Comparison of ENCODE assay signal across 16 cellular contexts in genomic region chr16:57643902-57644301, GRCh38. TPM values are rescaled to one million over a fixed set of nuclear protein-coding genes. Genes with fewer than 3 reads are reported as not detected.
DNase-seq lines count a peak whose midpoint lies in the region; TF ChIP-seq lines count a peak whose summit lies in the region.
"Had no signal": no experiment of that assay in that cellular context is flagged by ENCODE, and none has a peak within 500 bp of the region (broad histone marks: within the 10 kb centered on the region; RNA-seq: fewer than 3 reads in every experiment).

No MANE protein-coding gene starts in this region.

- no peaks in the 10 kb centered on the region for H3K9me3 Mint-ChIP-seq in brain
- H3K9me3 Mint-ChIP-seq: CD4-positive, alpha-beta T cell; IgD-negative memory B cell had no signal

- peaks cover 4% of the 10 kb centered on the region for H3F3A ChIP-seq in SK-N-SH (replicated peaks; ENCODE audit: insufficient read depth)

- H2AFZ ChIP-seq in neuronal stem cell (ENCODE audit: low read length): no peak overlapping the region
- no peak overlapping the region for H2AFZ ChIP-seq in SK-N-SH (ENCODE audit: low read depth)

- H3K4me3 ChIP-seq in BLaER1 (no peak overlapping the region), neuronal stem cell (ENCODE audit: low read length in 2 of 2) (peak overlapping the region in 1 of 2 donors; percentile 56), SK-N-SH (ENCODE audit: low read depth in 2 of 2, low read length in 1 of 2) (no peak overlapping the region)

- POLR2A ChIA-PET in SK-N-SH (lab: Yijun Ruan, JAX): no interaction called here

- H4K8ac ChIP-seq in neuronal stem cell (ENCODE audit: low read depth, low read length): no peak overlapping the region

- no peaks in the 10 kb centered on the region for H3K79me2 ChIP-seq in SK-N-SH (ENCODE audit: insufficient read depth)

- H3K9ac ChIP-seq in BLaER1 (peak overlapping the region; percentile 78; the same call in 1 of the 2 replicates), neuronal stem cell (ENCODE audit: low read depth, low read length, poor library complexity) (peak overlapping the region; percentile 71), SK-N-SH (no peak overlapping the region)

- peaks cover 60% of the 10 kb centered on the region for H3K4me1 Mint-ChIP-seq in brain

- no peak overlapping the region for H2BK12ac ChIP-seq in neuronal stem cell (ENCODE audit: low read length)

- peak overlapping the region; percentile 83 for H3K18ac ChIP-seq in neuronal stem cell (ENCODE audit: low read length)

- H3K36me3 ChIP-seq in BLaER1 (no peaks in the 10 kb centered on the region), KOPT-K1 (ENCODE audit: insufficient read depth, low read length) (peaks cover 10% of the 10 kb centered on the region; the same call in 1 of the 2 replicates), neuronal stem cell (replicated peaks in 1 of 2; ENCODE audit: control insufficient read depth in 2 of 2, insufficient read depth in 2 of 2, low read length in 2 of 2) (peaks cover 8 to 13% of the 10 kb centered on the region in 2 donors), SK-N-SH (replicated peaks in 1 of 2; ENCODE audit: control insufficient read depth in 1 of 2, insufficient read depth in 2 of 2, low read length in 1 of 2) (no peaks in the 10 kb centered on the region)

- H3K9me3 ChIP-seq in BLaER1 (no peaks in the 10 kb centered on the region), KOPT-K1 (ENCODE audit: insufficient read depth, low read length, poor library complexity, severe bottlenecking) (no peaks in the 10 kb centered on the region), neuronal stem cell (replicated peaks in 1 of 2; ENCODE audit: control insufficient read depth in 2 of 2, insufficient read depth in 1 of 2, low read depth in 1 of 2, low read length in 2 of 2) (peaks cover 0 to 8% of the 10 kb centered on the region in 2 donors), SK-N-SH (no peaks in the 10 kb centered on the region)

- H3K36me3 Mint-ChIP-seq in brain: peaks cover 27% of the 10 kb centered on the region
- H3K36me3 Mint-ChIP-seq: IgD-negative memory B cell had no signal

- H3K79me1 ChIP-seq in neuronal stem cell (ENCODE audit: low read depth, low read length): peaks cover 20% of the 10 kb centered on the region

- no peaks in the 10 kb centered on the region for H4K20me1 ChIP-seq in BLaER1
- H4K20me1 ChIP-seq in SK-N-SH (ENCODE audit: insufficient read depth): no peaks in the 10 kb centered on the region

- H3K23ac ChIP-seq in neuronal stem cell (ENCODE audit: low read depth, low read length, poor library complexity): peak overlapping the region; percentile 98

- peak overlapping the region; percentile 90 for H3K4ac ChIP-seq in neuronal stem cell (ENCODE audit: low read length)

- peaks cover 11% of the 10 kb centered on the region for H3K27me3 Mint-ChIP-seq in brain
- H3K27me3 Mint-ChIP-seq: CD4-positive, alpha-beta T cell had no signal

- H3K27ac Mint-ChIP-seq in brain: peak overlapping the region in 3 of 5 experiments; percentile 93 to 97 (median 96)
- H3K27ac Mint-ChIP-seq: CD4-positive, alpha-beta T cell; IgD-negative memory B cell had no signal

- CTCF ChIA-PET in SK-N-SH (lab: Yijun Ruan, JAX): interaction anchor here (1.1 to 3.3 kb wide), 3 partner anchors 44 to 67 kb away, joined by 7 to 18 read pairs (median 9); no protein-coding TSS in a partner anchor

- no peak overlapping the region for H2BK5ac ChIP-seq in neuronal stem cell (ENCODE audit: low read length)

- no peaks in the 10 kb centered on the region for H3K9me2 ChIP-seq in SK-N-SH

- H3K4me2 ChIP-seq in BLaER1: peak overlapping the region; percentile 88
- H3K4me2 ChIP-seq in neuronal stem cell (ENCODE audit: insufficient read depth, low read length, poor library complexity, severe bottlenecking): no peak overlapping the region
- H3K4me2 ChIP-seq in SK-N-SH: no peak overlapping the region

- no CpG with 5 or more reads among the region's 9 CpGs for WGBS in neuronal stem cell (ENCODE audit: extremely low coverage in 2 of 2, insufficient read length in 2 of 2, insufficient replicate concordance in 1 of 2), 2 donors
- 93% methylated on average over 8 of the region's 9 CpGs for WGBS in SK-N-SH (ENCODE audit: low lambda C conversion rate)

- no peaks in the 10 kb centered on the region for H3K27me3 ChIP-seq in BLaER1
- H3K27me3 ChIP-seq in neuronal stem cell (ENCODE audit: control insufficient read depth in 3 of 3, insufficient read depth in 3 of 3, low read depth in 1 of 3, low read length in 3 of 3): peaks cover 0 to 5% (median 0%) of the 10 kb centered on the region in 3 experiments
- H3K27me3 ChIP-seq in SK-N-SH (ENCODE audit: insufficient read depth): no peaks in the 10 kb centered on the region

- no peak overlapping the region for H2AK5ac ChIP-seq in neuronal stem cell (ENCODE audit: low read depth, low read length)

- no peak for TF ChIP-seq RAD21 in SK-N-SH (IDR thresholded peaks at IDR 0.05; ENCODE audit: low read length)

- peak overlapping the region in 3 of 5 experiments; percentile 73 to 95 (median 92) for H3K4me3 Mint-ChIP-seq in brain
- H3K4me3 Mint-ChIP-seq: CD4-positive, alpha-beta T cell; IgD-negative memory B cell had no signal

- DNase-seq in neuronal stem cell (ENCODE audit: low spot score) (no peak), OCI-M1 (lab: John Stamatoyannopoulos, UW) (no peak), SK-N-SH (no peak)
- no peak for DNase-seq in activated T-cell treated with anti-CD3 and anti-CD28 coated beads, Interleukin-2, amount 50 U/mL, for 1 hour
- DNase-seq: AML-193; CD4-positive, alpha-beta T cell; DMS79 treated with DMSO at 0.1 percent for 48 hours; GDM1; NCI-H1436 treated with DMSO at 0.1 percent for 48 hours; NCI-H2081; NCI-H524; SHP77 treated with DMSO at 0.1 percent for 48 hours had no signal

- H3K27ac ChIP-seq in BLaER1 (peak overlapping the region; percentile 97), KOPT-K1 (ENCODE audit: low read depth, low read length, poor library complexity, severe bottlenecking) (peak overlapping the region; percentile 95), neuronal stem cell (replicated peaks; ENCODE audit: low read length) (no peak overlapping the region), SK-N-SH (ENCODE audit: low read depth in 2 of 2, low read length in 1 of 2) (no peak overlapping the region)

- TF ChIP-seq CTCF in brain (conservative IDR thresholded peaks at IDR 0.05) (no peak), SK-N-SH (IDR thresholded peaks at IDR 0.05) (no peak)

- no peak overlapping the region for H2BK120ac ChIP-seq in neuronal stem cell (ENCODE audit: low read depth, low read length)

- H4K91ac ChIP-seq in neuronal stem cell (ENCODE audit: low read depth, low read length, poor library complexity): peak overlapping the region; percentile 85

- H3K4me1 ChIP-seq in BLaER1 (peaks cover 96% of the 10 kb centered on the region), neuronal stem cell (ENCODE audit: control insufficient read depth in 2 of 2, insufficient read depth in 1 of 2, low read depth in 1 of 2, low read length in 2 of 2) (peaks cover 20 to 36% of the 10 kb centered on the region in 2 donors), SK-N-SH (ENCODE audit: control insufficient read depth in 1 of 2, insufficient read depth in 2 of 2, low read depth in 1 of 2, low read length in 1 of 2) (peaks cover 4 to 10% of the 10 kb centered on the region in 2 experiments; a peak in 1 of 4 replicates)

- TF ChIP-seq EP300 in SK-N-SH (IDR thresholded peaks at IDR 0.05; ENCODE audit: borderline replicate concordance in 1 of 2, low read depth in 1 of 2, low read length in 1 of 2): no peak

- no peak overlapping the region for H2BK15ac ChIP-seq in neuronal stem cell (ENCODE audit: low read length)

- peak overlapping the region; percentile 99 for H3K14ac ChIP-seq in neuronal stem cell (ENCODE audit: low read length)

TF ChIP-seq in SK-N-SH, 30 proteins besides CTCF, POLR2A, EP300 and RAD21:
- TF ChIP-seq RXRA (IDR thresholded peaks at IDR 0.05; ENCODE audit: borderline replicate concordance, low read depth) (no peak), FOXJ3 (CRISPR knock-in tag; IDR thresholded peaks at IDR 0.05) (no peak), CHD2 (IDR thresholded peaks at IDR 0.05; ENCODE audit: low read length, partially characterized antibody) (no peak), MEF2A (IDR thresholded peaks at IDR 0.05; ENCODE audit: borderline replicate concordance, low read depth) (no peak), TEAD4 (IDR thresholded peaks at IDR 0.05; ENCODE audit: borderline replicate concordance, insufficient read depth) (no peak), EZH2phosphoT487 (IDR thresholded peaks at IDR 0.05; ENCODE audit: borderline replicate concordance, low read depth) (no peak), JUND (IDR thresholded peaks at IDR 0.05) (no peak)
- TF ChIP-seq, protein P1, sequence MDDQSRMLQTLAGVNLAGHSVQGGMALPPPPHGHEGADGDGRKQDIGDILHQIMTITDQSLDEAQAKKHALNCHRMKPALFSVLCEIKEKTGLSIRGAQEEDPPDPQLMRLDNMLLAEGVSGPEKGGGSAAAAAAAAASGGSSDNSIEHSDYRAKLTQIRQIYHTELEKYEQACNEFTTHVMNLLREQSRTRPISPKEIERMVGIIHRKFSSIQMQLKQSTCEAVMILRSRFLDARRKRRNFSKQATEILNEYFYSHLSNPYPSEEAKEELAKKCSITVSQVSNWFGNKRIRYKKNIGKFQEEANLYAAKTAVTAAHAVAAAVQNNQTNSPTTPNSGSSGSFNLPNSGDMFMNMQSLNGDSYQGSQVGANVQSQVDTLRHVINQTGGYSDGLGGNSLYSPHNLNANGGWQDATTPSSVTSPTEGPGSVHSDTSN (IDR thresholded peaks at IDR 0.05): no peak

RNA-seq across cellular contexts. Expression of gene ADGRG1, which starts 15.5 kb away (rescaled TPM):
- polyA plus RNA-seq in brain (ENCODE audit: insufficient read depth, low read depth, low replicate concordance): 268 TPM
- polyA plus RNA-seq in neuronal stem cell (2013, experiment 1 of 2): 127 TPM
- polyA plus RNA-seq in neuronal stem cell (2013, experiment 2 of 2): 124 TPM
- 2.6 and 7.4 TPM in 2 replicates for polyA plus RNA-seq in SK-N-SH (2012; rRNA removed)
- 3.1 and 4.6 TPM in 2 replicates for polyA plus RNA-seq in SK-N-SH (2012; cell fraction: cytosol; rRNA removed)
- 8.1 and 10.9 TPM in 2 replicates for polyA plus RNA-seq in SK-N-SH (2012; cell fraction: nucleus; rRNA removed)

RNA-seq across cellular contexts. Expression of gene ADGRG3, which starts 24.2 kb away (rescaled TPM):
- polyA plus RNA-seq in brain (ENCODE audit: insufficient read depth, low read depth, low replicate concordance) (0.29 TPM), SK-N-SH (2012; rRNA removed) (not detected in 2 replicates)
- polyA plus RNA-seq in neuronal stem cell (2013, experiment 1 of 2): 0.25 TPM
- 0.33 TPM for polyA plus RNA-seq in neuronal stem cell (2013, experiment 2 of 2)
- polyA plus RNA-seq in SK-N-SH (2012; cell fraction: cytosol; rRNA removed): not detected in 2 replicates
- polyA plus RNA-seq in SK-N-SH (2012; cell fraction: nucleus; rRNA removed): not detected in 2 replicates
- polyA plus RNA-seq: IgD-negative memory B cell had no signal

RNA-seq across cellular contexts. Expression of gene DRC7, which starts 50.7 kb away (rescaled TPM):
- 2.4 TPM for polyA plus RNA-seq in brain (ENCODE audit: insufficient read depth, low read depth, low replicate concordance)
- 0.28 TPM for polyA plus RNA-seq in neuronal stem cell (2013, experiment 1 of 2)
- polyA plus RNA-seq in neuronal stem cell (2013, experiment 2 of 2): 0.21 TPM
- 0.58 and 0.94 TPM in 2 replicates for polyA plus RNA-seq in SK-N-SH (2012; rRNA removed)
- 0.60 and 0.84 TPM in 2 replicates for polyA plus RNA-seq in SK-N-SH (2012; cell fraction: cytosol; rRNA removed)
- polyA plus RNA-seq in SK-N-SH (2012; cell fraction: nucleus; rRNA removed): 1.2 and 2.2 TPM in 2 replicates
- polyA plus RNA-seq: IgD-negative memory B cell had no signal

Comparison
In these comparisons a context has a peak if more than half of its experiments do, and no peak if none do; other contexts are left out.
1. H3K27ac ChIP-seq: peak in BLaER1 (single experiment) and KOPT-K1 (single experiment); none in neuronal stem cell (single experiment) and SK-N-SH (0 of 2).
2. RNA of gene ADGRG1, which starts 15.5 kb away (polyA plus RNA-seq): 268 TPM in brain (single experiment); 2.6 to 10.9 TPM in SK-N-SH; every median in the first group is over 10 times any median in the second.